33 cellular contexts compared by ENCODE assay signal in genomic region chr1:71128060-71128459, GRCh38.
"Had no signal": no experiment of that assay in that cellular context is flagged by ENCODE, and none has a peak within 500 bp of the region (broad histone marks: within the 10 kb centered on the region; RNA-seq: fewer than 3 reads in every experiment).

No MANE protein-coding gene starts in this region.

- H3K4me3 ChIP-seq: MG63 had no signal

- H3K4me2 ChIP-seq: KMS-11 had no signal

- H3K27me3 ChIP-seq: MG63 had no signal

- H3K36me3 ChIP-seq: MG63 had no signal

- H3K9me3 ChIP-seq: MG63 had no signal

- DNase-seq: Karpas-422, Kasumi-1, MG63, MM.1S, NCI-H1048, NCI-H1092, NCI-H1092 treated with DMSO at 0.1 percent for 48 hours, NCI-H1105, NCI-H1105 treated with DMSO at 0.1 percent for 48 hours, NCI-H1417, NCI-H1417 treated with DMSO at 0.1 percent for 48 hours, NCI-H1436, NCI-H1436 treated with DMSO at 0.1 percent for 48 hours, NCI-H146, NCI-H1694, NCI-H1694 treated with DMSO at 0.1 percent for 48 hours, NCI-H187, NCI-H187 treated with DMSO at 0.1 percent for 48 hours, NCI-H1930, NCI-H2029, NCI-H2029 treated with DMSO at 0.1 percent for 48 hours, NCI-H2081, NCI-H2081 treated with DMSO at 0.1 percent for 48 hours, NCI-H2107, NCI-H2171, NCI-H2171 treated with DMSO at 0.1 percent for 48 hours, NCI-H2227 treated with DMSO at 0.1 percent for 48 hours, NCI-H226, NCI-H345, NCI-H446, NCI-H446 treated with DMSO at 0.1 percent for 48 hours, NCI-H510A had no signal

- H3K9ac ChIP-seq: KMS-11 had no signal

- H3K27ac ChIP-seq: KMS-11 had no signal
